Comparison of ENCODE assay signal across 8 cellular contexts in the genomic region with DNA sequence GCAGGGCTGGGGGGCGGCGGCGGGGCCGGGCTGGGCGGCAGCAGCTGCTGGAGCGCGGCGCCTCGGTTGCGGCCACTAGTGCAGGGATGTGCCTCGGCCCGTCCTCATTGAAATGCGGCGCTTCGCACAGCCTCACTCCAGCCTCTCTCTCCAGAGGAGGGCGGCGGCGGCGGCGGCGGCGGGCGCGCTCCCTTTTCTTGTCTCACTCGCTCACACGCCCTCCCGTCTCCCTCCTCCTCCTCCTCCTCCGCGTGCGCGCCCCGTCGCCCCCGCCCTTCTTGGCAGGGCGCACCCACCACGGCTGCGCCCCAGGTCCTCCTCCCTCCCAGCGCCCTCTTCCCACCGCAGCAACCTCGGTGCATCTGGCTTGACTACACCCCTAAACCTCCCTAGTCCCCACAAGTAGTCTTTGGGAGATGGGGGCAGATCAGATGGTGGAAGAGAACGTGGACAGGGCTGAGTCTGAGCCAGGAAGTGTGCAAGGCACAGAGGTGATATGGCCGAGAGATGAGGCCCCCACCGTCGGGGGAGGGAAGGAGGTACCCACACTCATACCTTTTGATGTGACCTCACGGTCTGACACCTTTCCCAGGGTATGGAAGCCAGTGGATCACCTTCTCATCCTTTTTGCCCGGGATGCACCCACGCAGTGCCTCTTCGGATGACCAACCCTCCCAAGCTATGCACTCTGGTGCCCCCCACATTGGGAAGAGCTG. TPM values are rescaled to one million over a fixed set of nuclear protein-coding genes. Genes with fewer than 3 reads are reported as not detected.
DNase-seq lines count a peak whose midpoint lies in the region; ATAC-seq and TF ChIP-seq lines count a peak whose summit lies in the region.

A gene (minus strand): TSS at position 168 of the 716 bp plus-strand sequence.

- H3K79me2 ChIP-seq in PC-3 (ENCODE audit: low read length) (no peaks in the 10 kb centered on the region), neural cell (replicated peaks; ENCODE audit: insufficient read depth, low read length) (peaks cover 44% of the 10 kb centered on the region)

- H3F3A ChIP-seq in PC-3 (ENCODE audit: low read length, unreplicated experiment) = no peaks in the 10 kb centered on the region
- no peaks in the 10 kb centered on the region for H3F3A ChIP-seq in neural cell (ENCODE audit: insufficient read depth, low read length, poor library complexity, severe bottlenecking)

- DNase-seq in EL (peak; percentile 26), PC-3 (no peak), fibroblast of gingiva (ENCODE audit: low read depth) (peak; percentile 12), RKO (ENCODE audit: low spot score) (no peak)
- DNase-seq in activated CD4-positive, alpha-beta memory T cell treated with anti-CD3 and anti-CD28 coated beads, Interleukin-2, amount 10 ng/mL, durations not matched to agents 7 days and 5 days = no peak
- DNase-seq in activated CD4-positive, alpha-beta T cell treated with anti-CD3 and anti-CD28 coated beads, Interleukin-2, amount 50 U/mL, for 1 hour = no peak

- no peak within 1 kb of the TSS for H3K27ac ChIP-seq in PC-3 (ENCODE audit: low read length)
- peak within 1 kb of the TSS; percentile 93 for H3K27ac ChIP-seq in neural cell (ENCODE audit: low read length)

- CTCF ChIA-PET in PC-3 (lab: Charles Lee) = interaction anchor here (0.6 kb wide), 1 partner anchor 36 kb away, joined by 3 read pairs; no protein-coding TSS in a partner anchor
- CTCF ChIA-PET in activated CD4-positive, alpha-beta memory T cell treated with anti-CD3 and anti-CD28 coated beads, Interleukin-2, amount 10 ng/mL, durations not matched to agents 7 days and 5 days (lab: Charles Lee) = no interaction called here

- H2AFZ ChIP-seq in PC-3 (ENCODE audit: low read length) (peak within 1 kb of the TSS; percentile 30; the same call in 1 of the 2 replicates), neural cell (ENCODE audit: low read depth, low read length) (peak within 1 kb of the TSS; percentile 61)

- no TSS peak for BruUV-seq in PC-3 (replicated peaks; lab: Mats Ljungman, UMichigan)

- H3K9me2 ChIP-seq in PC-3 (replicated peaks; ENCODE audit: low read length) = no peaks in the 10 kb centered on the region
- H3K9me2 ChIP-seq in neural cell (ENCODE audit: insufficient read depth, low read length) = no peaks in the 10 kb centered on the region

- H3K4me1 Mint-ChIP-seq in activated CD4-positive, alpha-beta memory T cell treated with anti-CD3 and anti-CD28 coated beads, Interleukin-2, amount 10 ng/mL, durations not matched to agents 7 days and 5 days = no peaks in the 10 kb centered on the region

- peaks cover 23% of the 10 kb centered on the region for H3K27me3 Mint-ChIP-seq in activated CD4-positive, alpha-beta memory T cell treated with anti-CD3 and anti-CD28 coated beads, Interleukin-2, amount 10 ng/mL, durations not matched to agents 7 days and 5 days

- H3K9me3 ChIP-seq in PC-3 (ENCODE audit: low read length) (no peaks in the 10 kb centered on the region), neural cell (ENCODE audit: low read length) (no peaks in the 10 kb centered on the region)

- H4K20me1 ChIP-seq in PC-3 (ENCODE audit: low read length) = no peaks in the 10 kb centered on the region
- no peaks in the 10 kb centered on the region for H4K20me1 ChIP-seq in neural cell (ENCODE audit: insufficient read depth)

- peak; percentile 36 for TF ChIP-seq RAD21 in neural cell (conservative IDR thresholded peaks at IDR 0.05)

- peak within 1 kb of the TSS; percentile 18; the same call in 1 of the 2 replicates for H3K4me3 ChIP-seq in PC-3 (ENCODE audit: low read length)
- peak within 1 kb of the TSS; percentile 87 for H3K4me3 ChIP-seq in neural cell (ENCODE audit: low read length)

- no peak within 1 kb of the TSS for H3K9ac ChIP-seq in PC-3 (ENCODE audit: low read length)
- H3K9ac ChIP-seq in neural cell (ENCODE audit: low read length) = peak within 1 kb of the TSS; percentile 96

- H3K4me3 Mint-ChIP-seq in activated CD4-positive, alpha-beta memory T cell treated with anti-CD3 and anti-CD28 coated beads, Interleukin-2, amount 10 ng/mL, durations not matched to agents 7 days and 5 days = no peak within 1 kb of the TSS

- TF ChIP-seq EP300 in neural cell (conservative IDR thresholded peaks at IDR 0.05; ENCODE audit: poor library complexity, severe bottlenecking) = no peak

- H3K36me3 ChIP-seq in PC-3 (ENCODE audit: low read depth, low read length) (no peaks in the 10 kb centered on the region), neural cell (ENCODE audit: insufficient read depth, low read length) (no peaks in the 10 kb centered on the region)

- H3K9me3 Mint-ChIP-seq in activated CD4-positive, alpha-beta memory T cell treated with anti-CD3 and anti-CD28 coated beads, Interleukin-2, amount 10 ng/mL, durations not matched to agents 7 days and 5 days = no peaks in the 10 kb centered on the region

- no peak within 1 kb of the TSS for H3K27ac Mint-ChIP-seq in activated CD4-positive, alpha-beta memory T cell treated with anti-CD3 and anti-CD28 coated beads, Interleukin-2, amount 10 ng/mL, durations not matched to agents 7 days and 5 days

- POLR2A ChIA-PET in PC-3 (lab: Charles Lee; ENCODE audit: unreplicated experiment) = no interaction called here
- POLR2A ChIA-PET in activated CD4-positive, alpha-beta memory T cell treated with anti-CD3 and anti-CD28 coated beads, Interleukin-2, amount 10 ng/mL, durations not matched to agents 7 days and 5 days (lab: Charles Lee) = no interaction called here

- H3K4me1 ChIP-seq in PC-3 (ENCODE audit: insufficient read depth, low read length) = no peaks in the 10 kb centered on the region

- H3K4me2 ChIP-seq in PC-3 (ENCODE audit: low read length) = peak within 1 kb of the TSS; percentile 68
- H3K4me2 ChIP-seq in neural cell (ENCODE audit: low read length) = peak within 1 kb of the TSS; percentile 68

- TF ChIP-seq CTCF in PC-3 (conservative IDR thresholded peaks at IDR 0.05; ENCODE audit: low read depth, low read length) (no peak), neural cell (IDR thresholded peaks at IDR 0.05; ENCODE audit: poor library complexity, severe bottlenecking) (no peak)

- intact Hi-C loops in PC-3 (cut with micrococcal nuclease) = no loop called here

- H3K36me3 Mint-ChIP-seq in activated CD4-positive, alpha-beta memory T cell treated with anti-CD3 and anti-CD28 coated beads, Interleukin-2, amount 10 ng/mL, durations not matched to agents 7 days and 5 days (ENCODE audit: low read depth) = no peaks in the 10 kb centered on the region

- ATAC-seq in PC-3 = peak; percentile 61
- no peak for ATAC-seq in GM18909 (IDR thresholded peaks at IDR 0.05; ENCODE audit: poor library complexity, unreplicated experiment)

- peaks cover 32% of the 10 kb centered on the region for H3K27me3 ChIP-seq in PC-3 (ENCODE audit: low read length)
- no peaks in the 10 kb centered on the region for H3K27me3 ChIP-seq in neural cell (ENCODE audit: insufficient read depth, low read depth, low read length)

TF ChIP-seq in neural cell, 6 proteins besides CTCF, POLR2A, EP300 and RAD21:
- TF ChIP-seq POLR2AphosphoS5 (IDR thresholded peaks at IDR 0.05) = peak; percentile 92
- TF ChIP-seq TAF1 (IDR thresholded peaks at IDR 0.05; ENCODE audit: low read depth) = peak; percentile 63
- TF ChIP-seq MXI1 (conservative IDR thresholded peaks at IDR 0.05; ENCODE audit: poor library complexity, severe bottlenecking) = no peak
- peak; percentile 50 for TF ChIP-seq SMC3 (conservative IDR thresholded peaks at IDR 0.05; ENCODE audit: poor library complexity)
- TF ChIP-seq, protein P1, sequence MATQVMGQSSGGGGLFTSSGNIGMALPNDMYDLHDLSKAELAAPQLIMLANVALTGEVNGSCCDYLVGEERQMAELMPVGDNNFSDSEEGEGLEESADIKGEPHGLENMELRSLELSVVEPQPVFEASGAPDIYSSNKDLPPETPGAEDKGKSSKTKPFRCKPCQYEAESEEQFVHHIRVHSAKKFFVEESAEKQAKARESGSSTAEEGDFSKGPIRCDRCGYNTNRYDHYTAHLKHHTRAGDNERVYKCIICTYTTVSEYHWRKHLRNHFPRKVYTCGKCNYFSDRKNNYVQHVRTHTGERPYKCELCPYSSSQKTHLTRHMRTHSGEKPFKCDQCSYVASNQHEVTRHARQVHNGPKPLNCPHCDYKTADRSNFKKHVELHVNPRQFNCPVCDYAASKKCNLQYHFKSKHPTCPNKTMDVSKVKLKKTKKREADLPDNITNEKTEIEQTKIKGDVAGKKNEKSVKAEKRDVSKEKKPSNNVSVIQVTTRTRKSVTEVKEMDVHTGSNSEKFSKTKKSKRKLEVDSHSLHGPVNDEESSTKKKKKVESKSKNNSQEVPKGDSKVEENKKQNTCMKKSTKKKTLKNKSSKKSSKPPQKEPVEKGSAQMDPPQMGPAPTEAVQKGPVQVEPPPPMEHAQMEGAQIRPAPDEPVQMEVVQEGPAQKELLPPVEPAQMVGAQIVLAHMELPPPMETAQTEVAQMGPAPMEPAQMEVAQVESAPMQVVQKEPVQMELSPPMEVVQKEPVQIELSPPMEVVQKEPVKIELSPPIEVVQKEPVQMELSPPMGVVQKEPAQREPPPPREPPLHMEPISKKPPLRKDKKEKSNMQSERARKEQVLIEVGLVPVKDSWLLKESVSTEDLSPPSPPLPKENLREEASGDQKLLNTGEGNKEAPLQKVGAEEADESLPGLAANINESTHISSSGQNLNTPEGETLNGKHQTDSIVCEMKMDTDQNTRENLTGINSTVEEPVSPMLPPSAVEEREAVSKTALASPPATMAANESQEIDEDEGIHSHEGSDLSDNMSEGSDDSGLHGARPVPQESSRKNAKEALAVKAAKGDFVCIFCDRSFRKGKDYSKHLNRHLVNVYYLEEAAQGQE (IDR thresholded peaks at IDR 0.05; ENCODE audit: borderline replicate concordance) = no peak
TF ChIP-seq in neural cell: peak in this region for 3.

RNA-seq across cellular contexts. Expression of the gene that starts here (rescaled TPM):
- 0.12 TPM in 1 of 2 replicates, not detected in the other for total RNA-seq in PC-3 (2014; rRNA removed)
- 118 and 124 TPM in 2 replicates for polyA plus RNA-seq in neural cell
- polyA minus RNA-seq in neural cell = 307 and 341 TPM in 2 replicates
- total RNA-seq in activated CD4-positive, alpha-beta memory T cell treated with anti-CD3 and anti-CD28 coated beads, Interleukin-2, amount 10 ng/mL, durations not matched to agents 7 days and 5 days = not detected

Comparison
In these comparisons a context has a peak if more than half of its experiments do, and no peak if none do; other contexts are left out.
1. Peak in ATAC-seq, H3K4me3 ChIP-seq and H3K4me2 ChIP-seq in PC-3; RNA of the gene not detected or under 1 TPM.
2. DNase-seq: peak in EL (single experiment) and fibroblast of gingiva (single experiment); none in PC-3 (single experiment), activated CD4-positive, alpha-beta memory T cell treated with anti-CD3 and anti-CD28 coated beads, Interleukin-2, amount 10 ng/mL, durations not matched to agents 7 days and 5 days (single experiment), RKO (single experiment) and activated CD4-positive, alpha-beta T cell treated with anti-CD3 and anti-CD28 coated beads, Interleukin-2, amount 50 U/mL, for 1 hour (single experiment).